Comparison of ENCODE assay signal across 20 cellular contexts in genomic region chr20:2838170-2838797, GRCh38. TPM values are rescaled to one million over a fixed set of nuclear protein-coding genes. Genes with fewer than 3 reads are reported as not detected.
DNase-seq lines count a peak whose midpoint lies in the region; ATAC-seq and TF ChIP-seq lines count a peak whose summit lies in the region.
"Had no signal": no experiment of that assay in that cellular context is flagged by ENCODE, and none has a peak within 500 bp of the region (broad histone marks: within the 10 kb centered on the region; RNA-seq: fewer than 3 reads in every experiment).

No MANE protein-coding gene starts in this region.

- peaks cover 21% of the 10 kb centered on the region for H3K79me2 ChIP-seq in Karpas-422 (ENCODE audit: low read length)

- BruUV-seq in A673 (replicated peaks; lab: Mats Ljungman, UMichigan), result TSS peak; percentile 32

- POLR2A ChIA-PET in A673 (lab: Charles Lee; ENCODE audit: low non-redundant PET), result no interaction called here

- H2AFZ ChIP-seq in Karpas-422 (ENCODE audit: low read length), result peak overlapping the region; percentile 17; the same call in 1 of the 2 replicates
- no peak overlapping the region for H2AFZ ChIP-seq in mesenchymal stem cell (ENCODE audit: low read depth, low read length)

- H2BK12ac ChIP-seq in mesenchymal stem cell (ENCODE audit: low read length in 2 of 2), result no peak overlapping the region

- H2AK5ac ChIP-seq in mesenchymal stem cell (ENCODE audit: low read length, severe bottlenecking), result no peak overlapping the region

- no peak overlapping the region for H2BK15ac ChIP-seq in mesenchymal stem cell (ENCODE audit: low read depth, poor library complexity, severe bottlenecking)

- H3K27me3 ChIP-seq in A673 (replicated peaks; ENCODE audit: insufficient read depth, low read depth, low read length, poor library complexity), result no peaks in the 10 kb centered on the region
- H3K27me3 ChIP-seq in BLaER1 treated with 17β-estradiol and CSF1 and Interleukin-3, amounts not matched to agents 10 nM and 100 nM, result no peaks in the 10 kb centered on the region
- H3K27me3 ChIP-seq in Karpas-422 (ENCODE audit: low read length), result no peaks in the 10 kb centered on the region
- no peaks in the 10 kb centered on the region for H3K27me3 ChIP-seq in mesenchymal stem cell (ENCODE audit: control insufficient read depth in 1 of 2, insufficient read depth in 1 of 2, low read length in 2 of 2)
- H3K27me3 ChIP-seq: foreskin keratinocyte had no signal

- H4K8ac ChIP-seq in mesenchymal stem cell (ENCODE audit: low read length), result no peak overlapping the region

- no peak overlapping the region for H3K23ac ChIP-seq in mesenchymal stem cell (ENCODE audit: low read length in 2 of 2)

- peak overlapping the region; percentile 41 for H4K91ac ChIP-seq in mesenchymal stem cell (ENCODE audit: low read length)

- intact Hi-C loops in A673 (cut with micrococcal nuclease; ENCODE audit: unreplicated experiment), result no loop called here

- DNase-seq in A673 (ENCODE audit: low spot score), result no peak
- DNase-seq in Karpas-422, result peak; percentile 82
- no peak for DNase-seq in mesenchymal stem cell
- DNase-seq in NCI-H82 (lab: John Stamatoyannopoulos, UW), result no peak
- DNase-seq: DMS79 treated with DMSO at 0.1 percent for 48 hours, foreskin keratinocyte, H9, NCI-H1092, NCI-H2107, NCI-H748 treated with DMSO at 0.1 percent for 48 hours, nephron progenitor cell had no signal

- no peak overlapping the region for H2BK120ac ChIP-seq in mesenchymal stem cell (ENCODE audit: low read depth, low read length)

- no peak for TF ChIP-seq CTCF in A673 (conservative IDR thresholded peaks at IDR 0.05; ENCODE audit: low read depth, low read length)

- CTCF ChIA-PET in A673 (lab: Charles Lee), result no interaction called here

- no peak overlapping the region for H3K4ac ChIP-seq in mesenchymal stem cell (ENCODE audit: low read depth in 1 of 2, low read length in 2 of 2)

- H3K36me3 ChIP-seq in A673 (ENCODE audit: insufficient read depth, low read length, poor library complexity, severe bottlenecking) (peaks cover 8% of the 10 kb centered on the region), Karpas-422 (ENCODE audit: insufficient read depth, low read length) (no peaks in the 10 kb centered on the region), mesenchymal stem cell (ENCODE audit: control insufficient read depth in 1 of 2, insufficient read depth in 2 of 2, low read depth in 1 of 2, low read length in 2 of 2) (peaks cover 36 to 48% of the 10 kb centered on the region in 2 experiments)
- peaks cover 0 to 3% (median 0%) of the 10 kb centered on the region in 11 experiments; a peak in 5 of 22 replicates for H3K36me3 ChIP-seq in BLaER1 treated with 17β-estradiol and CSF1 and Interleukin-3, amounts not matched to agents 10 nM and 100 nM

- WGBS in mesenchymal stem cell, result 97% methylated on average over 19 of the region's 19 CpGs

- H4K20me1 ChIP-seq in BLaER1 treated with 17β-estradiol and CSF1 and Interleukin-3, amounts not matched to agents 10 nM and 100 nM, result no peaks in the 10 kb centered on the region; a peak in 2 of 22 replicates
- H4K20me1 ChIP-seq in Karpas-422 (ENCODE audit: insufficient read depth, low read depth, low read length), result no peaks in the 10 kb centered on the region

- H3K9me2 ChIP-seq in Karpas-422 (replicated peaks; ENCODE audit: insufficient read depth, low read length), result no peaks in the 10 kb centered on the region

- peak overlapping the region; percentile 68 to 95 (median 88) for H3K4me2 ChIP-seq in BLaER1 treated with 17β-estradiol and CSF1 and Interleukin-3, amounts not matched to agents 10 nM and 100 nM
- H3K4me2 ChIP-seq in Karpas-422 (ENCODE audit: low read depth, low read length, poor library complexity, severe bottlenecking), result peak overlapping the region; percentile 51
- H3K4me2 ChIP-seq in mesenchymal stem cell (ENCODE audit: low read length, poor library complexity, severe bottlenecking), result no peak overlapping the region

- peaks cover 34% of the 10 kb centered on the region for H3K79me1 ChIP-seq in mesenchymal stem cell (replicated peaks; ENCODE audit: low read length, poor library complexity, severe bottlenecking)

- no peak overlapping the region for H3K14ac ChIP-seq in mesenchymal stem cell (ENCODE audit: low read length in 2 of 2)

- ATAC-seq in HG03442 (IDR thresholded peaks at IDR 0.05; ENCODE audit: unreplicated experiment) (no peak), HG03097 (IDR thresholded peaks at IDR 0.05; ENCODE audit: low FRiP score, unreplicated experiment) (no peak)
- ATAC-seq: foreskin keratinocyte, K562, Panc1 had no signal

- H2BK5ac ChIP-seq in mesenchymal stem cell (ENCODE audit: low read depth, low read length, poor library complexity, severe bottlenecking), result no peak overlapping the region

- H3K9ac ChIP-seq in BLaER1 treated with 17β-estradiol and CSF1 and Interleukin-3, amounts not matched to agents 10 nM and 100 nM, result peak overlapping the region in 4 of 11 experiments; percentile 17 to 52 (median 46); a peak in 9 of 22 replicates
- peak overlapping the region; percentile 28 for H3K9ac ChIP-seq in Karpas-422 (ENCODE audit: low read length)
- no peak overlapping the region for H3K9ac ChIP-seq in mesenchymal stem cell (ENCODE audit: low read length)

- H3K27ac ChIP-seq in A673 (ENCODE audit: low read depth, low read length, poor library complexity, severe bottlenecking) (no peak overlapping the region), Karpas-422 (ENCODE audit: low read length) (no peak overlapping the region; the same call in 1 of the 2 replicates), mesenchymal stem cell (ENCODE audit: low read length, poor library complexity, severe bottlenecking) (no peak overlapping the region)
- peak overlapping the region in 5 of 11 experiments; percentile 32 to 55 (median 45); a peak in 7 of 22 replicates for H3K27ac ChIP-seq in BLaER1 treated with 17β-estradiol and CSF1 and Interleukin-3, amounts not matched to agents 10 nM and 100 nM
- H3K27ac ChIP-seq: foreskin keratinocyte had no signal

- H3K9me3 ChIP-seq in A673 (ENCODE audit: low read depth, low read length, poor library complexity, severe bottlenecking) (no peaks in the 10 kb centered on the region), Karpas-422 (ENCODE audit: low read length) (no peaks in the 10 kb centered on the region), mesenchymal stem cell (ENCODE audit: control insufficient read depth, low read length) (no peaks in the 10 kb centered on the region)
- H3K9me3 ChIP-seq in BLaER1 treated with 17β-estradiol and CSF1 and Interleukin-3, amounts not matched to agents 10 nM and 100 nM (replicated peaks in 1 of 11), result no peaks in the 10 kb centered on the region

- no peak overlapping the region for H3K18ac ChIP-seq in mesenchymal stem cell (ENCODE audit: low read depth in 1 of 2, low read length in 2 of 2)

- H3K4me1 ChIP-seq in A673 (ENCODE audit: insufficient read depth, low read length, poor library complexity, severe bottlenecking) (peaks cover 15% of the 10 kb centered on the region), Karpas-422 (ENCODE audit: low read length) (peaks cover 46% of the 10 kb centered on the region), mesenchymal stem cell (ENCODE audit: control insufficient read depth, insufficient read depth, low read depth, low read length) (peaks cover 15% of the 10 kb centered on the region)
- peaks cover 39 to 63% (median 42%) of the 10 kb centered on the region in 10 experiments for H3K4me1 ChIP-seq in BLaER1 treated with 17β-estradiol and CSF1 and Interleukin-3, amounts not matched to agents 10 nM and 100 nM
- H3K4me1 ChIP-seq: foreskin keratinocyte had no signal

- no peak overlapping the region for H3K4me3 ChIP-seq in A673 (ENCODE audit: low read depth, low read length, poor library complexity, severe bottlenecking)
- H3K4me3 ChIP-seq in BLaER1 treated with 17β-estradiol and CSF1 and Interleukin-3, amounts not matched to agents 10 nM and 100 nM, result peak overlapping the region in 3 of 10 experiments; percentile 1 to 27 (median 18); a peak in 1 of 20 replicates
- H3K4me3 ChIP-seq in Karpas-422 (ENCODE audit: low read length), result peak overlapping the region; percentile 22; the same call in 1 of the 2 replicates
- H3K4me3 ChIP-seq in mesenchymal stem cell (ENCODE audit: insufficient read depth in 1 of 2, low read depth in 1 of 2, low read length in 2 of 2), result no peak overlapping the region
- H3K4me3 ChIP-seq: K562 had no signal

RNA-seq across cellular contexts. Expression of gene PCED1A, which starts 2.2 kb away (rescaled TPM):
- total RNA-seq in A673 (2021), result 32.8 and 42.0 TPM in 2 replicates
- 19.0 and 20.3 TPM in 2 replicates for total RNA-seq in Karpas-422 (2014; rRNA removed; shearing (Covaris generic); ENCODE audit: low replicate concordance)
- polyA plus RNA-seq in mesenchymal stem cell (2013, experiment 1 of 2), result 44.6 TPM
- polyA plus RNA-seq in mesenchymal stem cell (2013, experiment 2 of 2), result 43.2 TPM

RNA-seq across cellular contexts. Expression of gene VPS16, which starts 2.3 kb away (rescaled TPM):
- total RNA-seq in A673 (2021), result 37.8 and 39.1 TPM in 2 replicates
- 24.7 and 38.2 TPM in 2 replicates for total RNA-seq in Karpas-422 (2014; rRNA removed; shearing (Covaris generic); ENCODE audit: low replicate concordance)
- polyA plus RNA-seq in mesenchymal stem cell (2013, experiment 1 of 2), result 25.8 TPM
- polyA plus RNA-seq in mesenchymal stem cell (2013, experiment 2 of 2), result 22.7 TPM

RNA-seq across cellular contexts. Expression of gene TMEM239, which starts 22.1 kb away (rescaled TPM):
- total RNA-seq in A673 (2021), result not detected in 2 replicates
- total RNA-seq in Karpas-422 (2014; rRNA removed; shearing (Covaris generic); ENCODE audit: low replicate concordance), result not detected in 2 replicates
- polyA plus RNA-seq in mesenchymal stem cell (2013, experiment 1 of 2), result not detected
- not detected for polyA plus RNA-seq in mesenchymal stem cell (2013, experiment 2 of 2)
- total RNA-seq: endothelial cell of umbilical vein, foreskin keratinocyte, H9, K562, liver, subcutaneous adipose tissue had no signal
- polyA plus RNA-seq: BJ, endothelial cell of umbilical vein, foreskin keratinocyte, K562, liver had no signal

RNA-seq across cellular contexts. Expression of gene C20orf141, which starts 23.5 kb away (rescaled TPM):
- total RNA-seq in A673 (2021), result not detected in 2 replicates
- total RNA-seq in Karpas-422 (2014; rRNA removed; shearing (Covaris generic); ENCODE audit: low replicate concordance), result not detected in 2 replicates
- polyA plus RNA-seq in mesenchymal stem cell (2013, experiment 1 of 2), result 0.18 TPM
- polyA plus RNA-seq in mesenchymal stem cell (2013, experiment 2 of 2), result 0.11 TPM
- total RNA-seq: endothelial cell of umbilical vein, foreskin keratinocyte, H9, K562, liver had no signal
- polyA plus RNA-seq: endothelial cell of umbilical vein, foreskin keratinocyte, K562, liver had no signal

RNA-seq across cellular contexts. Expression of gene PTPRA, which starts 35.0 kb away (rescaled TPM):
- 56.9 and 65.6 TPM in 2 replicates for total RNA-seq in A673 (2021)
- 45.2 and 58.4 TPM in 2 replicates for total RNA-seq in Karpas-422 (2014; rRNA removed; shearing (Covaris generic); ENCODE audit: low replicate concordance)
- polyA plus RNA-seq in mesenchymal stem cell (2013, experiment 1 of 2), result 111 TPM
- polyA plus RNA-seq in mesenchymal stem cell (2013, experiment 2 of 2), result 115 TPM
